ENCODE assay signal across 23 cellular contexts in genomic region chr2:128456281-128456680, GRCh38.
"Had no signal": no experiment of that assay in that cellular context is flagged by ENCODE, and none has a peak within 500 bp of the region (broad histone marks: within the 10 kb centered on the region; RNA-seq: fewer than 3 reads in every experiment).

No MANE protein-coding gene starts in this region.

- H3K27ac Mint-ChIP-seq: activated B cell treated with CpG ODN at 0.5 μM for 24 hours; activated CD4-positive, alpha-beta T cell treated with anti-CD3 and anti-CD28 coated beads for 36 hours; activated T-helper 1 cell treated with anti-CD3 and anti-CD28 coated beads, Interleukin-12 subunit alpha, Interleukin-12 subunit beta, Interleukin-2, Interleukin-4 antibody, amounts not matched to agents 30 ng/mL and 10 ng/mL and 1 ng/mL, durations not matched to agents 14 hours and 24 hours and 36 hours; immature natural killer cell; mesothelial cell of epicardium; naive thymus-derived CD8-positive, alpha-beta T cell; stimulated activated memory B cell treated with anti-CD40 and anti-IgM and Interleukin-4, amounts not matched to agents 10 μg/mL and 1 μg/mL and 100 μg/mL, for 72 hours; T-helper 17 cell had no signal

- H3K4me1 Mint-ChIP-seq: activated B cell treated with CpG ODN at 0.5 μM for 24 hours; activated CD4-positive, alpha-beta T cell treated with anti-CD3 and anti-CD28 coated beads for 36 hours; central memory CD8-positive, alpha-beta T cell; immature natural killer cell; stimulated activated memory B cell treated with anti-CD40 and anti-IgM and Interleukin-4, amounts not matched to agents 10 μg/mL and 1 μg/mL and 100 μg/mL, for 72 hours; T-helper 17 cell had no signal

- DNase-seq: activated B cell treated with CpG ODN at 0.5 μM for 24 hours; activated CD4-positive, alpha-beta T cell treated with anti-CD3 and anti-CD28 coated beads for 36 hours; activated CD4-positive, alpha-beta T cell treated with anti-CD3 and anti-CD28 coated beads, Interleukin-2, amount 50 U/mL, for 4 hours; erythroblast; foreskin keratinocyte; immature natural killer cell; left lung; naive thymus-derived CD8-positive, alpha-beta T cell; small intestine; stimulated activated CD4-positive, alpha-beta T cell treated with anti-CD3 and anti-CD28 coated beads, Interleukin-15, amount 100 ng/mL, for 24 hours; T-helper 17 cell; testis; upper lobe of left lung had no signal

- H3K4me1 ChIP-seq: foreskin keratinocyte, left lung, pancreas, right lobe of liver had no signal

- H3K36me3 ChIP-seq: left lung, pancreas, right lobe of liver, upper lobe of left lung had no signal

- H3K36me3 Mint-ChIP-seq: activated naive CD4-positive, alpha-beta T cell treated with anti-CD3 and anti-CD28 coated beads, Interleukin-2, amount 50 U/mL, for 72 hours; immature natural killer cell had no signal

- H3K9me3 ChIP-seq: left lung, pancreas, right lobe of liver, testis had no signal

- H3K9me3 Mint-ChIP-seq: activated naive CD4-positive, alpha-beta T cell treated with anti-CD3 and anti-CD28 coated beads, Interleukin-2, amount 50 U/mL, for 72 hours; activated T-helper 1 cell treated with anti-CD3 and anti-CD28 coated beads, Interleukin-12 subunit alpha, Interleukin-12 subunit beta, Interleukin-2, Interleukin-4 antibody, amounts not matched to agents 30 ng/mL and 10 ng/mL and 1 ng/mL, durations not matched to agents 14 hours and 24 hours and 36 hours; central memory CD8-positive, alpha-beta T cell had no signal

- H3K27ac ChIP-seq: foreskin keratinocyte, left lung, right lobe of liver, testis, upper lobe of left lung had no signal

- H3K4me3 ChIP-seq: left lung, pancreas, right lobe of liver, testis, upper lobe of left lung had no signal

- FAIRE-seq: astrocyte, colon, endometrium, pancreas, small intestine had no signal

- ATAC-seq: activated CD4-positive, alpha-beta T cell treated with anti-CD3 and anti-CD28 coated beads for 36 hours; activated naive CD4-positive, alpha-beta T cell treated with anti-CD3 and anti-CD28 coated beads, Interleukin-2, amount 50 U/mL, for 72 hours; foreskin keratinocyte; left lung; naive thymus-derived CD8-positive, alpha-beta T cell; pancreas; right lobe of liver; stimulated activated memory B cell treated with anti-CD40 and anti-IgM and Interleukin-4, amounts not matched to agents 10 μg/mL and 1 μg/mL and 100 μg/mL, for 72 hours; T-helper 17 cell had no signal

- H3K4me3 Mint-ChIP-seq: activated B cell treated with CpG ODN at 0.5 μM for 24 hours; activated CD4-positive, alpha-beta T cell treated with anti-CD3 and anti-CD28 coated beads for 36 hours; activated T-helper 1 cell treated with anti-CD3 and anti-CD28 coated beads, Interleukin-12 subunit alpha, Interleukin-12 subunit beta, Interleukin-2, Interleukin-4 antibody, amounts not matched to agents 30 ng/mL and 10 ng/mL and 1 ng/mL, durations not matched to agents 14 hours and 24 hours and 36 hours; central memory CD8-positive, alpha-beta T cell; immature natural killer cell; mesothelial cell of epicardium; stimulated activated memory B cell treated with anti-CD40 and anti-IgM and Interleukin-4, amounts not matched to agents 10 μg/mL and 1 μg/mL and 100 μg/mL, for 72 hours; T-helper 17 cell had no signal

- H3K27me3 ChIP-seq: foreskin keratinocyte, left lung, pancreas, right lobe of liver, testis, upper lobe of left lung had no signal
